1 cellular context compared by ENCODE assay signal in the genomic region with DNA sequence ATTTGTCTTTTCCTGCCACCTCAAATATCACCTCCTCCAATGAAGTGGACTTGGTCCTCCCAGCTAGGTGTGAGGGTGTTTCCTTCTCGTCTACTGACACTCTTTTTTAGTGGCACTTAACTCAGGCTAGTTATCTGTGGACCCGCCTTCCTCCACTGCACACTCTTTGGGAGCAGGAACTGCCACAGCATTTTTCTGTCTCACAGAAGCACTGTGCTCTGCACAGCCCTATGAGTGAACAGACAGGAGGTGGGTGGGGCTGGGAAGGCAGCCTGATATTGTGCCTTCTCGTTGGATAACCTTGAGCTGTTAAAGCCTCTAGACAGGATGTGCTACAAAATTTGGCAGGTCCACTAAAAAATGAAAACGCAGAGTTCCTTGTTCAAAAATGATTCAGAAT.
TF ChIP-seq lines count a peak whose summit lies in the region.

No MANE protein-coding gene starts in this region.

TF ChIP-seq in SK-N-SH treated with all-trans-retinoic acid at 6 μM for 48 hours, 23 proteins besides CTCF, POLR2A, EP300 and RAD21 (continued from another document):
- TF ChIP-seq, protein P1, sequence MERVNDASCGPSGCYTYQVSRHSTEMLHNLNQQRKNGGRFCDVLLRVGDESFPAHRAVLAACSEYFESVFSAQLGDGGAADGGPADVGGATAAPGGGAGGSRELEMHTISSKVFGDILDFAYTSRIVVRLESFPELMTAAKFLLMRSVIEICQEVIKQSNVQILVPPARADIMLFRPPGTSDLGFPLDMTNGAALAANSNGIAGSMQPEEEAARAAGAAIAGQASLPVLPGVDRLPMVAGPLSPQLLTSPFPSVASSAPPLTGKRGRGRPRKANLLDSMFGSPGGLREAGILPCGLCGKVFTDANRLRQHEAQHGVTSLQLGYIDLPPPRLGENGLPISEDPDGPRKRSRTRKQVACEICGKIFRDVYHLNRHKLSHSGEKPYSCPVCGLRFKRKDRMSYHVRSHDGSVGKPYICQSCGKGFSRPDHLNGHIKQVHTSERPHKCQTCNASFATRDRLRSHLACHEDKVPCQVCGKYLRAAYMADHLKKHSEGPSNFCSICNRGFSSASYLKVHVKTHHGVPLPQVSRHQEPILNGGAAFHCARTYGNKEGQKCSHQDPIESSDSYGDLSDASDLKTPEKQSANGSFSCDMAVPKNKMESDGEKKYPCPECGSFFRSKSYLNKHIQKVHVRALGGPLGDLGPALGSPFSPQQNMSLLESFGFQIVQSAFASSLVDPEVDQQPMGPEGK (CRISPR knock-in tag; IDR thresholded peaks at IDR 0.05; ENCODE audit: borderline replicate concordance): no peak
- TF ChIP-seq GLIS3 (CRISPR knock-in tag; IDR thresholded peaks at IDR 0.05) (no peak), RARB (CRISPR knock-in tag; IDR thresholded peaks at IDR 0.05) (no peak), ZFP30 (CRISPR knock-in tag; IDR thresholded peaks at IDR 0.05) (no peak), ARNTL (CRISPR knock-in tag; IDR thresholded peaks at IDR 0.05; ENCODE audit: borderline replicate concordance, low read depth) (no peak), ZC3H10 (CRISPR knock-in tag; IDR thresholded peaks at IDR 0.05) (no peak)
- TF ChIP-seq, protein P2, sequence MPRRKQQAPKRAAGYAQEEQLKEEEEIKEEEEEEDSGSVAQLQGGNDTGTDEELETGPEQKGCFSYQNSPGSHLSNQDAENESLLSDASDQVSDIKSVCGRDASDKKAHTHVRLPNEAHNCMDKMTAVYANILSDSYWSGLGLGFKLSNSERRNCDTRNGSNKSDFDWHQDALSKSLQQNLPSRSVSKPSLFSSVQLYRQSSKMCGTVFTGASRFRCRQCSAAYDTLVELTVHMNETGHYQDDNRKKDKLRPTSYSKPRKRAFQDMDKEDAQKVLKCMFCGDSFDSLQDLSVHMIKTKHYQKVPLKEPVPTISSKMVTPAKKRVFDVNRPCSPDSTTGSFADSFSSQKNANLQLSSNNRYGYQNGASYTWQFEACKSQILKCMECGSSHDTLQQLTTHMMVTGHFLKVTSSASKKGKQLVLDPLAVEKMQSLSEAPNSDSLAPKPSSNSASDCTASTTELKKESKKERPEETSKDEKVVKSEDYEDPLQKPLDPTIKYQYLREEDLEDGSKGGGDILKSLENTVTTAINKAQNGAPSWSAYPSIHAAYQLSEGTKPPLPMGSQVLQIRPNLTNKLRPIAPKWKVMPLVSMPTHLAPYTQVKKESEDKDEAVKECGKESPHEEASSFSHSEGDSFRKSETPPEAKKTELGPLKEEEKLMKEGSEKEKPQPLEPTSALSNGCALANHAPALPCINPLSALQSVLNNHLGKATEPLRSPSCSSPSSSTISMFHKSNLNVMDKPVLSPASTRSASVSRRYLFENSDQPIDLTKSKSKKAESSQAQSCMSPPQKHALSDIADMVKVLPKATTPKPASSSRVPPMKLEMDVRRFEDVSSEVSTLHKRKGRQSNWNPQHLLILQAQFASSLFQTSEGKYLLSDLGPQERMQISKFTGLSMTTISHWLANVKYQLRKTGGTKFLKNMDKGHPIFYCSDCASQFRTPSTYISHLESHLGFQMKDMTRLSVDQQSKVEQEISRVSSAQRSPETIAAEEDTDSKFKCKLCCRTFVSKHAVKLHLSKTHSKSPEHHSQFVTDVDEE (CRISPR knock-in tag; IDR thresholded peaks at IDR 0.05): no peak
- TF ChIP-seq, protein P3, sequence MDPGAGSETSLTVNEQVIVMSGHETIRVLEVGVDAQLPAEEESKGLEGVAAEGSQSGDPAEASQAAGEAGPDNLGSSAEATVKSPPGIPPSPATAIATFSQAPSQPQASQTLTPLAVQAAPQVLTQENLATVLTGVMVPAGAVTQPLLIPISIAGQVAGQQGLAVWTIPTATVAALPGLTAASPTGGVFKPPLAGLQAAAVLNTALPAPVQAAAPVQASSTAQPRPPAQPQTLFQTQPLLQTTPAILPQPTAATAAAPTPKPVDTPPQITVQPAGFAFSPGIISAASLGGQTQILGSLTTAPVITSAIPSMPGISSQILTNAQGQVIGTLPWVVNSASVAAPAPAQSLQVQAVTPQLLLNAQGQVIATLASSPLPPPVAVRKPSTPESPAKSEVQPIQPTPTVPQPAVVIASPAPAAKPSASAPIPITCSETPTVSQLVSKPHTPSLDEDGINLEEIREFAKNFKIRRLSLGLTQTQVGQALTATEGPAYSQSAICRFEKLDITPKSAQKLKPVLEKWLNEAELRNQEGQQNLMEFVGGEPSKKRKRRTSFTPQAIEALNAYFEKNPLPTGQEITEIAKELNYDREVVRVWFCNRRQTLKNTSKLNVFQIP (CRISPR knock-in tag; IDR thresholded peaks at IDR 0.05; ENCODE audit: borderline replicate concordance, low read depth): no peak
TF ChIP-seq in SK-N-SH treated with all-trans-retinoic acid at 6 μM for 48 hours: peak in this region for 0.
